In genomic region chrX:86002076-86002896, GRCh38 we compare ENCODE assay signal across 11 cellular contexts. TPM values are rescaled to one million over a fixed set of nuclear protein-coding genes. Genes with fewer than 3 reads are reported as not detected.
DNase-seq lines count a peak whose midpoint lies in the region; FAIRE-seq and TF ChIP-seq lines count a peak whose summit lies in the region.
"Had no signal": no experiment of that assay in that cellular context is flagged by ENCODE, and none has a peak within 500 bp of the region (broad histone marks: within the 10 kb centered on the region; RNA-seq: fewer than 3 reads in every experiment).

No MANE protein-coding gene starts in this region.

- no peaks in the 10 kb centered on the region for H3K36me3 Mint-ChIP-seq in MCF 10A (ENCODE audit: insufficient read depth, unreplicated experiment)
- H3K36me3 Mint-ChIP-seq in endothelial cell (ENCODE audit: low read depth, unreplicated experiment) = peaks cover 4% of the 10 kb centered on the region
- H3K36me3 Mint-ChIP-seq in type B pancreatic cell = peaks cover 24% of the 10 kb centered on the region

- no peaks in the 10 kb centered on the region for H3K4me1 ChIP-seq in breast epithelium

- no peak for FAIRE-seq in HTR-8/SVneo (lab: Jason Lieb, UNC)

- H3K36me3 ChIP-seq in breast epithelium = no peaks in the 10 kb centered on the region

- H3K27ac ChIP-seq in breast epithelium = no peak overlapping the region
- H3K27ac ChIP-seq: skin epidermis had no signal

- H3K4me3 ChIP-seq in breast epithelium = no peak overlapping the region
- H3K4me3 ChIP-seq: skin epidermis had no signal

- no peak for TF ChIP-seq POLR2A in breast epithelium (IDR thresholded peaks at IDR 0.05)

- H3K4me1 Mint-ChIP-seq in MCF 10A (ENCODE audit: insufficient read depth, unreplicated experiment) (peaks cover 18% of the 10 kb centered on the region), endothelial cell (ENCODE audit: unreplicated experiment) (no peaks in the 10 kb centered on the region), type B pancreatic cell (ENCODE audit: unreplicated experiment) (peaks cover 5% of the 10 kb centered on the region)

- CTCF ChIA-PET in MCF 10A (lab: Yijun Ruan, JAX) = interaction anchor here (0.6 kb wide), 1 partner anchor 1298 kb away, joined by 3 read pairs; no protein-coding TSS in a partner anchor

- H3K27ac Mint-ChIP-seq in MCF 10A (ENCODE audit: low read depth, unreplicated experiment) (no peak overlapping the region), endothelial cell (ENCODE audit: unreplicated experiment) (peak overlapping the region; percentile 24), type B pancreatic cell (peak overlapping the region; percentile 50)
- H3K27ac Mint-ChIP-seq: dendritic cell treated with granulocyte-macrophage colony-stimulating factor and Interleukin-4, amounts not matched to agents 40 ng/mL and 50 ng/mL, for 4 days had no signal

- no peaks in the 10 kb centered on the region for H3K9me3 ChIP-seq in breast epithelium

- H3K9me3 Mint-ChIP-seq in MCF 10A (ENCODE audit: unreplicated experiment) = no peaks in the 10 kb centered on the region
- no peaks in the 10 kb centered on the region for H3K9me3 Mint-ChIP-seq in endothelial cell (ENCODE audit: unreplicated experiment)
- H3K9me3 Mint-ChIP-seq in type B pancreatic cell = no peaks in the 10 kb centered on the region
- H3K9me3 Mint-ChIP-seq: dendritic cell treated with granulocyte-macrophage colony-stimulating factor and Interleukin-4, amounts not matched to agents 40 ng/mL and 50 ng/mL, for 4 days had no signal

- intact Hi-C loops in MCF 10A (cut with micrococcal nuclease) (no loop called here), breast epithelium (cut with DNase I; ENCODE audit: low total_unique reads) (no loop called here)

- H3K27me3 Mint-ChIP-seq in MCF 10A (ENCODE audit: insufficient read depth, unreplicated experiment) = no peaks in the 10 kb centered on the region
- no peaks in the 10 kb centered on the region for H3K27me3 Mint-ChIP-seq in endothelial cell (ENCODE audit: unreplicated experiment)
- H3K27me3 Mint-ChIP-seq in type B pancreatic cell = no peaks in the 10 kb centered on the region
- H3K27me3 Mint-ChIP-seq: dendritic cell treated with granulocyte-macrophage colony-stimulating factor and Interleukin-4, amounts not matched to agents 40 ng/mL and 50 ng/mL, for 4 days had no signal

- POLR2A ChIA-PET in MCF 10A (lab: Yijun Ruan, JAX) = no interaction called here

- TF ChIP-seq CTCF in MCF 10A (IDR thresholded peaks at IDR 0.05; ENCODE audit: unreplicated experiment) (no peak), breast epithelium (IDR thresholded peaks at IDR 0.05) (no peak), endothelial cell (IDR thresholded peaks at IDR 0.05; ENCODE audit: unreplicated experiment) (no peak), type B pancreatic cell (conservative IDR thresholded peaks at IDR 0.05) (no peak)

- peaks cover 0 to 3% of the 10 kb centered on the region in 2 donors for H3K27me3 ChIP-seq in breast epithelium

- BruUV-seq in MCF 10A (replicated peaks; lab: Mats Ljungman, UMichigan) = no TSS peak

- DNase-seq in MCF 10A (ENCODE audit: unreplicated experiment) (peak; percentile 43), breast epithelium (ENCODE audit: low spot score in 2 of 2) (no peak), NCI-H69 (lab: John Stamatoyannopoulos, UW) (peak; percentile 84), endothelial cell (ENCODE audit: low spot score) (peak; percentile 17), type B pancreatic cell (ENCODE audit: extremely low spot score, unreplicated experiment) (peak; percentile 72), NCI-H1436 treated with DMSO at 0.1 percent for 48 hours (lab: John Stamatoyannopoulos, UW) (no peak), activated T-cell treated with anti-CD3 and anti-CD28 coated beads for 4 hours (no peak), HTR-8/SVneo (ENCODE audit: insufficient read length, low spot score) (no peak)
- DNase-seq: NCI-H524 had no signal

- no peak overlapping the region for H3K4me3 Mint-ChIP-seq in MCF 10A (ENCODE audit: unreplicated experiment)
- H3K4me3 Mint-ChIP-seq in endothelial cell (ENCODE audit: unreplicated experiment) = no peak overlapping the region
- peak overlapping the region; percentile 65 for H3K4me3 Mint-ChIP-seq in type B pancreatic cell
- H3K4me3 Mint-ChIP-seq: dendritic cell treated with granulocyte-macrophage colony-stimulating factor and Interleukin-4, amounts not matched to agents 40 ng/mL and 50 ng/mL, for 4 days had no signal

RNA-seq across cellular contexts. Expression of gene CHM, which starts 45.1 kb away (rescaled TPM):
- total RNA-seq in MCF 10A (2022) = 38.1 and 41.3 TPM in 2 replicates
- 10 to 100 TPM; 18.4 to 37.2 (median 22.9) TPM for total RNA-seq in breast epithelium
- 18.1 TPM for total RNA-seq in endothelial cell (ENCODE audit: unreplicated experiment)
- 43.9 and 44.3 TPM in 2 replicates for total RNA-seq in type B pancreatic cell (ENCODE audit: low replicate concordance)

Comparison
In these comparisons a context has a peak if more than half of its experiments do, and no peak if none do; other contexts are left out.
1. DNase-seq: peak in MCF 10A (single experiment), NCI-H69 (single experiment), endothelial cell (single experiment) and type B pancreatic cell (single experiment); none in breast epithelium (0 of 2), NCI-H1436 treated with DMSO at 0.1 percent for 48 hours (single experiment), activated T-cell treated with anti-CD3 and anti-CD28 coated beads for 4 hours (single experiment) and HTR-8/SVneo (single experiment).